Comparison of ENCODE assay signal across 11 cellular contexts in genomic region chr2:213751446-213751845, GRCh38.
A peak's percentile ranks its signal among the peaks of the same experiment; 100 is the strongest.
DNase-seq lines count a peak whose midpoint lies in the region; ATAC-seq and TF ChIP-seq lines count a peak whose summit lies in the region.
"Had no signal": no experiment of that assay in that cellular context is flagged by ENCODE, and none has a peak within 500 bp of the region (broad histone marks: within the 10 kb centered on the region; RNA-seq: fewer than 3 reads in every experiment).

No MANE protein-coding gene starts in this region.

- H3K9me3 Mint-ChIP-seq in glutamatergic neuron (ENCODE audit: unreplicated experiment): no peaks in the 10 kb centered on the region
- H3K9me3 Mint-ChIP-seq: dendritic cell treated with granulocyte-macrophage colony-stimulating factor and Interleukin-4, amounts not matched to agents 40 ng/mL and 50 ng/mL, for 4 days had no signal

- POLR2A ChIA-PET in PC-9 (lab: Charles Lee; ENCODE audit: unreplicated experiment): no interaction called here

- H3K4me1 Mint-ChIP-seq in glutamatergic neuron (ENCODE audit: low read depth, unreplicated experiment): no peaks in the 10 kb centered on the region

- no peak overlapping the region for H3K4me2 ChIP-seq in PC-9

- BruUV-seq in PC-9 (replicated peaks; lab: Mats Ljungman, UMichigan): no TSS peak

- H3K9me2 ChIP-seq in PC-9 (ENCODE audit: insufficient read depth): peaks cover 8% of the 10 kb centered on the region

- no peak overlapping the region for H2AFZ ChIP-seq in PC-9

- H3K79me2 ChIP-seq in PC-9 (ENCODE audit: low read depth): no peaks in the 10 kb centered on the region

- DNase-seq in GM10266 (ENCODE audit: extremely low spot score) (peak; percentile 42), glutamatergic neuron (no peak), GF-D8 (lab: John Stamatoyannopoulos, UW) (no peak), PC-9 (no peak)
- no peak for DNase-seq in stimulated activated naive CD8-positive, alpha-beta T cell treated with anti-CD3 and anti-CD28 coated beads, Interleukin-15, Interleukin-2, amounts not matched to agents 100 U/mL and 50 U/mL, for 24 hours

- no peaks in the 10 kb centered on the region for H3K9me3 ChIP-seq in PC-9 (ENCODE audit: insufficient read depth, low read depth)
- H3K9me3 ChIP-seq: gastroesophageal sphincter had no signal

- no peak overlapping the region for H3K27ac ChIP-seq in PC-9
- H3K27ac ChIP-seq: gastroesophageal sphincter had no signal

- H3K36me3 Mint-ChIP-seq in glutamatergic neuron (ENCODE audit: unreplicated experiment): no peaks in the 10 kb centered on the region

- H3K4me3 Mint-ChIP-seq in glutamatergic neuron (ENCODE audit: unreplicated experiment): no peak overlapping the region
- H3K4me3 Mint-ChIP-seq: dendritic cell treated with granulocyte-macrophage colony-stimulating factor and Interleukin-4, amounts not matched to agents 40 ng/mL and 50 ng/mL, for 4 days had no signal

- no peaks in the 10 kb centered on the region for H3K36me3 ChIP-seq in PC-9 (ENCODE audit: low read depth)
- H3K36me3 ChIP-seq: gastroesophageal sphincter had no signal

- no peaks in the 10 kb centered on the region; the same call in 1 of the 2 replicates for H4K20me1 ChIP-seq in PC-9 (ENCODE audit: insufficient read depth)

- no peaks in the 10 kb centered on the region for H3K4me1 ChIP-seq in PC-9 (replicated peaks; ENCODE audit: insufficient read depth)
- H3K4me1 ChIP-seq: gastroesophageal sphincter had no signal

- H3K27ac Mint-ChIP-seq in glutamatergic neuron (ENCODE audit: unreplicated experiment): no peak overlapping the region
- H3K27ac Mint-ChIP-seq: dendritic cell treated with granulocyte-macrophage colony-stimulating factor and Interleukin-4, amounts not matched to agents 40 ng/mL and 50 ng/mL, for 4 days had no signal

- CTCF ChIA-PET in PC-9 (lab: Charles Lee): no interaction called here

- H3K27me3 ChIP-seq in PC-9 (ENCODE audit: insufficient read depth, low read depth): no peaks in the 10 kb centered on the region
- H3K27me3 ChIP-seq: gastroesophageal sphincter had no signal

- H3F3A ChIP-seq in PC-9 (ENCODE audit: insufficient read depth, low read depth): no peaks in the 10 kb centered on the region

- no peak overlapping the region for H3K4me3 ChIP-seq in PC-9
- H3K4me3 ChIP-seq: gastroesophageal sphincter, lung had no signal

- no peaks in the 10 kb centered on the region for H3K27me3 Mint-ChIP-seq in glutamatergic neuron (ENCODE audit: unreplicated experiment)
- H3K27me3 Mint-ChIP-seq: dendritic cell treated with granulocyte-macrophage colony-stimulating factor and Interleukin-4, amounts not matched to agents 40 ng/mL and 50 ng/mL, for 4 days had no signal

- ATAC-seq in GM19395 (IDR thresholded peaks at IDR 0.05; ENCODE audit: unreplicated experiment): peak; percentile 93
- peak; percentile 88 for ATAC-seq in HG02678 (IDR thresholded peaks at IDR 0.05; ENCODE audit: unreplicated experiment)
- peak; percentile 74 for ATAC-seq in HG03460 (IDR thresholded peaks at IDR 0.05; ENCODE audit: unreplicated experiment)
- ATAC-seq in stimulated activated naive CD8-positive, alpha-beta T cell treated with anti-CD3 and anti-CD28 coated beads, Interleukin-15, Interleukin-2, amounts not matched to agents 100 U/mL and 50 U/mL, for 24 hours: no peak
- ATAC-seq: gastroesophageal sphincter had no signal

- TF ChIP-seq CTCF in GM10266 (IDR thresholded peaks at IDR 0.05; ENCODE audit: control insufficient read depth, insufficient read depth, low read depth, missing control alignments) (no peak), glutamatergic neuron (IDR thresholded peaks at IDR 0.05; ENCODE audit: partially characterized antibody, unreplicated experiment) (no peak), PC-9 (conservative IDR thresholded peaks at IDR 0.05) (no peak)

- intact Hi-C loops in PC-9 (cut with micrococcal nuclease; ENCODE audit: unreplicated experiment): no loop called here
